Comparison of ENCODE assay signal across 17 cellular contexts in the genomic region with DNA sequence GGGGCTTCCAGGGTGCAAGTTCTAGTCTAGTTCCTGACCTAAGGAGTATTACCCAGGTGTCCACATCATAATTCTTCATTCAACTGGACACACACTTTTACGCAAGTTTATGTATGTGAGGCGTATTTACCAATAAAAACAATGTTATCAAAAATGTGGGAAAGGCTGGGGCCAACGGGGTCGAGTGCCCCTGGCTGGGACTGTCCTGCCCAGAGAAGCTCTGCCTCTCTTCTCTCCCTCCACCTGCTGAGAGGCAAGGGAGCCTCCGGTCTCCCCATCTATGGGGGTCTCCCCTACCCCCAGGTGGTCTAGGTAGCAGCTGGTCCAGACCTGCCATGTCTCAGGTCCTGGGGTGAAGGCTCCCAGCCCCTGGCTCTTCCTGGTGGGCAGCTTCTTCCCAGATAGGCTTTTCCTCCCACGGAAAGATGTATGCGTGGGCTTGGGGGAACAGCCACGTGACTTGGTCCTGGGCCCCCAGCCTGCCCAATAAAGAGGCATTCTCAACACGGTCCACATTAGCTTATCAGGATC.
DNase-seq lines count a peak whose midpoint lies in the region; ATAC-seq and TF ChIP-seq lines count a peak whose summit lies in the region.
"Had no signal": no experiment of that assay in that cellular context is flagged by ENCODE, and none has a peak within 500 bp of the region (broad histone marks: within the 10 kb centered on the region; RNA-seq: fewer than 3 reads in every experiment).

No MANE protein-coding gene starts in this region.

- H3K79me2 ChIP-seq in PC-3 (ENCODE audit: low read length): no peaks in the 10 kb centered on the region
- H3K79me2 ChIP-seq in hepatocyte: no peaks in the 10 kb centered on the region
- H3K79me2 ChIP-seq in smooth muscle cell (ENCODE audit: low read depth): no peaks in the 10 kb centered on the region

- no TSS peak for BruUV-seq in PC-3 (replicated peaks; lab: Mats Ljungman, UMichigan)

- CTCF ChIA-PET in PC-3 (lab: Charles Lee): no interaction called here

- no peak for ATAC-seq in PC-3
- ATAC-seq in HG02798 (IDR thresholded peaks at IDR 0.05; ENCODE audit: poor library complexity, unreplicated experiment): no peak
- ATAC-seq in HG02852 (IDR thresholded peaks at IDR 0.05; ENCODE audit: unreplicated experiment): no peak
- ATAC-seq in GM18520 (IDR thresholded peaks at IDR 0.05; ENCODE audit: unreplicated experiment): no peak
- ATAC-seq: GM12878, HepG2 had no signal

- H3K9me2 ChIP-seq in PC-3 (replicated peaks; ENCODE audit: low read length) (no peaks in the 10 kb centered on the region), hepatocyte (replicated peaks; ENCODE audit: insufficient read depth) (no peaks in the 10 kb centered on the region)

- peaks cover 0 to 6% (median 0%) of the 10 kb centered on the region in 11 experiments; a peak in 2 of 22 replicates for H4K20me1 ChIP-seq in BLaER1 treated with 17β-estradiol and CSF1 and Interleukin-3, amounts not matched to agents 10 nM and 100 nM
- H4K20me1 ChIP-seq in PC-3 (ENCODE audit: low read length) (no peaks in the 10 kb centered on the region), hepatocyte (ENCODE audit: insufficient read depth, poor library complexity, severe bottlenecking) (no peaks in the 10 kb centered on the region), smooth muscle cell (ENCODE audit: low read depth) (no peaks in the 10 kb centered on the region)

- WGBS in hepatocyte (ENCODE audit: low lambda C conversion rate, missing lambda C conversion rate): 72% methylated on average over 9 of the region's 9 CpGs
- 77% methylated on average over 9 of the region's 9 CpGs for WGBS in smooth muscle cell (ENCODE audit: low lambda C conversion rate)

- H3F3A ChIP-seq in PC-3 (ENCODE audit: low read length, unreplicated experiment) (no peaks in the 10 kb centered on the region), smooth muscle cell (ENCODE audit: low read depth) (peaks cover 14% of the 10 kb centered on the region)

- intact Hi-C loops in PC-3 (cut with micrococcal nuclease): no loop called here

- no peak overlapping the region for H3K4me3 ChIP-seq in BLaER1 treated with 17β-estradiol and CSF1 and Interleukin-3, amounts not matched to agents 10 nM and 100 nM
- H3K4me3 ChIP-seq in PC-3 (ENCODE audit: low read length) (no peak overlapping the region), hepatocyte (no peak overlapping the region), smooth muscle cell (no peak overlapping the region)
- H3K4me3 ChIP-seq: GM12878, Peyer's patch had no signal

- TF ChIP-seq CTCF in PC-3 (conservative IDR thresholded peaks at IDR 0.05; ENCODE audit: low read depth, low read length) (no peak), hepatocyte (IDR thresholded peaks at IDR 0.05; ENCODE audit: poor library complexity) (no peak), smooth muscle cell (IDR thresholded peaks at IDR 0.05; ENCODE audit: borderline replicate concordance, insufficient read depth, poor library complexity, severe bottlenecking) (no peak)

- DNase-seq in PC-3 (no peak), hepatocyte (ENCODE audit: low spot score) (no peak), smooth muscle cell (lab: John Stamatoyannopoulos, UW; ENCODE audit: unreplicated experiment) (no peak)
- DNase-seq: Calu3; CD4-positive, CD25-positive, alpha-beta regulatory T cell; DMS79; NCI-H1930; NCI-H510A; NCI-H82; Peyer's patch; Right ventricle myocardium superior had no signal

- H3K9ac ChIP-seq in BLaER1 treated with 17β-estradiol and CSF1 and Interleukin-3, amounts not matched to agents 10 nM and 100 nM: no peak overlapping the region
- peak overlapping the region; percentile 15 for H3K9ac ChIP-seq in PC-3 (ENCODE audit: low read length)
- H3K9ac ChIP-seq in smooth muscle cell (ENCODE audit: low read depth): no peak overlapping the region

- H3K27ac ChIP-seq in BLaER1 treated with 17β-estradiol and CSF1 and Interleukin-3, amounts not matched to agents 10 nM and 100 nM: no peak overlapping the region
- H3K27ac ChIP-seq in PC-3 (ENCODE audit: low read length): peak overlapping the region; percentile 86
- peak overlapping the region; percentile 51 for H3K27ac ChIP-seq in hepatocyte
- H3K27ac ChIP-seq in smooth muscle cell (ENCODE audit: low read depth): peak overlapping the region; percentile 52

- no peak overlapping the region for H2AFZ ChIP-seq in PC-3 (ENCODE audit: low read length)
- H2AFZ ChIP-seq in hepatocyte: no peak overlapping the region
- H2AFZ ChIP-seq in smooth muscle cell (ENCODE audit: low read depth): no peak overlapping the region

- H3K36me3 ChIP-seq in BLaER1 treated with 17β-estradiol and CSF1 and Interleukin-3, amounts not matched to agents 10 nM and 100 nM: no peaks in the 10 kb centered on the region
- H3K36me3 ChIP-seq in PC-3 (ENCODE audit: low read depth, low read length) (no peaks in the 10 kb centered on the region), hepatocyte (replicated peaks; ENCODE audit: insufficient read depth, low read depth) (no peaks in the 10 kb centered on the region), smooth muscle cell (ENCODE audit: low read depth) (no peaks in the 10 kb centered on the region)
- H3K36me3 ChIP-seq: Peyer's patch had no signal

- H3K4me2 ChIP-seq in BLaER1 treated with 17β-estradiol and CSF1 and Interleukin-3, amounts not matched to agents 10 nM and 100 nM: peak overlapping the region in 10 of 11 experiments; percentile 82 to 94 (median 88); a peak in 20 of 22 replicates
- H3K4me2 ChIP-seq in PC-3 (ENCODE audit: low read length): peak overlapping the region; percentile 48
- H3K4me2 ChIP-seq in hepatocyte: no peak overlapping the region
- peak overlapping the region; percentile 10 for H3K4me2 ChIP-seq in smooth muscle cell

- peaks cover 0 to 8% (median 0%) of the 10 kb centered on the region in 11 experiments; a peak in 2 of 22 replicates for H3K27me3 ChIP-seq in BLaER1 treated with 17β-estradiol and CSF1 and Interleukin-3, amounts not matched to agents 10 nM and 100 nM
- H3K27me3 ChIP-seq in PC-3 (ENCODE audit: low read length) (no peaks in the 10 kb centered on the region), hepatocyte (peaks cover 6% of the 10 kb centered on the region), smooth muscle cell (ENCODE audit: low read depth) (peaks cover 7% of the 10 kb centered on the region)
- H3K27me3 ChIP-seq: Peyer's patch had no signal

- H3K4me1 ChIP-seq in BLaER1 treated with 17β-estradiol and CSF1 and Interleukin-3, amounts not matched to agents 10 nM and 100 nM: peaks cover 24 to 52% (median 45%) of the 10 kb centered on the region in 10 experiments
- H3K4me1 ChIP-seq in PC-3 (ENCODE audit: insufficient read depth, low read length): peaks cover 72% of the 10 kb centered on the region
- H3K4me1 ChIP-seq in hepatocyte (ENCODE audit: insufficient read depth): peaks cover 26% of the 10 kb centered on the region
- peaks cover 7% of the 10 kb centered on the region for H3K4me1 ChIP-seq in smooth muscle cell (ENCODE audit: low read depth)

- H3K9me3 ChIP-seq in BLaER1 treated with 17β-estradiol and CSF1 and Interleukin-3, amounts not matched to agents 10 nM and 100 nM (replicated peaks in 1 of 11): 0 out of 22 replicates have a peak, but pooled peaks cover 0 to 10% (median 0%) of the 10 kb centered on the region in 11 experiments
- H3K9me3 ChIP-seq in PC-3 (ENCODE audit: low read length): no peaks in the 10 kb centered on the region
- H3K9me3 ChIP-seq in hepatocyte (ENCODE audit: low read depth): no peaks in the 10 kb centered on the region
- H3K9me3 ChIP-seq in smooth muscle cell (replicated peaks; ENCODE audit: low read depth): no peaks in the 10 kb centered on the region
- H3K9me3 ChIP-seq: Peyer's patch had no signal

- POLR2A ChIA-PET in PC-3 (lab: Charles Lee; ENCODE audit: unreplicated experiment): no interaction called here

Comparison
In these comparisons a context has a peak if more than half of its experiments do, and no peak if none do; other contexts are left out.
1. H3K27ac ChIP-seq: peak in PC-3 (single experiment), hepatocyte (single experiment) and smooth muscle cell (single experiment); none in BLaER1 treated with 17β-estradiol and CSF1 and Interleukin-3, amounts not matched to agents 10 nM and 100 nM (0 of 11).